8 cellular contexts compared by ENCODE assay signal in genomic region chr6:108559884-108560462, GRCh38. TPM values are rescaled to one million over a fixed set of nuclear protein-coding genes. Genes with fewer than 3 reads are reported as not detected.
DNase-seq lines count a peak whose midpoint lies in the region; ATAC-seq and TF ChIP-seq lines count a peak whose summit lies in the region.

No MANE protein-coding gene starts in this region.

- ATAC-seq in GM18502 (IDR thresholded peaks at IDR 0.05; ENCODE audit: poor library complexity, unreplicated experiment) = peak; percentile 6

- no peaks in the 10 kb centered on the region for H3K27me3 ChIP-seq in SJSA1 (replicated peaks)

- H3K9me3 ChIP-seq in SJSA1 (replicated peaks) = no peaks in the 10 kb centered on the region

- H3K4me3 ChIP-seq in AG10803 (ENCODE audit: low read length) (peak overlapping the region; percentile 81), SJSA1 (peak overlapping the region; percentile 93), coronary artery (peak overlapping the region; percentile 92)

- peaks cover 42% of the 10 kb centered on the region for H3K4me1 ChIP-seq in SJSA1 (replicated peaks)

- peaks cover 19% of the 10 kb centered on the region for H3K36me3 ChIP-seq in SJSA1

- H3K4me3 Mint-ChIP-seq in stimulated activated naive CD8-positive, alpha-beta T cell treated with anti-CD3 and anti-CD28 coated beads, Interleukin-15, Interleukin-2, amounts not matched to agents 100 ng/mL and 50 ng/mL, for 24 hours = peak overlapping the region; percentile 94

- H3K27me3 Mint-ChIP-seq in stimulated activated naive CD8-positive, alpha-beta T cell treated with anti-CD3 and anti-CD28 coated beads, Interleukin-15, Interleukin-2, amounts not matched to agents 100 ng/mL and 50 ng/mL, for 24 hours = peaks cover 17% of the 10 kb centered on the region

- peak overlapping the region; percentile 74 for H3K27ac Mint-ChIP-seq in stimulated activated naive CD8-positive, alpha-beta T cell treated with anti-CD3 and anti-CD28 coated beads, Interleukin-15, Interleukin-2, amounts not matched to agents 100 ng/mL and 50 ng/mL, for 24 hours

- peaks cover 44% of the 10 kb centered on the region for H3K4me1 Mint-ChIP-seq in stimulated activated naive CD8-positive, alpha-beta T cell treated with anti-CD3 and anti-CD28 coated beads, Interleukin-15, Interleukin-2, amounts not matched to agents 100 ng/mL and 50 ng/mL, for 24 hours (ENCODE audit: low read depth)

- peak overlapping the region; percentile 79 for H3K27ac ChIP-seq in SJSA1
- peak overlapping the region; percentile 91 to 98 for H3K27ac ChIP-seq in coronary artery

- H3K36me3 Mint-ChIP-seq in stimulated activated naive CD8-positive, alpha-beta T cell treated with anti-CD3 and anti-CD28 coated beads, Interleukin-15, Interleukin-2, amounts not matched to agents 100 ng/mL and 50 ng/mL, for 24 hours (ENCODE audit: low read depth) = peaks cover 7% of the 10 kb centered on the region

- DNase-seq in AG10803 (ENCODE audit: low read depth) (peak; percentile 81), LHCN-M2 (ENCODE audit: low read depth) (peak; percentile 77), SJSA1 (ENCODE audit: low read depth in 1 of 2, low spot score in 2 of 2) (peak; percentile 77 to 90), coronary artery (ENCODE audit: low spot score) (peak; percentile 88), left kidney (ENCODE audit: low read depth, low spot score) (peak; percentile 98), T-helper 9 cell (no peak)

- TF ChIP-seq CTCF in AG10803 (conservative IDR thresholded peaks at IDR 0.05; ENCODE audit: low read length) (no peak), coronary artery (IDR thresholded peaks at IDR 0.05) (no peak)

- H3K9me3 Mint-ChIP-seq in stimulated activated naive CD8-positive, alpha-beta T cell treated with anti-CD3 and anti-CD28 coated beads, Interleukin-15, Interleukin-2, amounts not matched to agents 100 ng/mL and 50 ng/mL, for 24 hours = no peaks in the 10 kb centered on the region

RNA-seq across cellular contexts. Expression of gene FOXO3, which starts 0.7 kb away (rescaled TPM):
- total RNA-seq in LHCN-M2 (2014; rRNA removed) = 41.0 and 58.8 TPM in 2 replicates
- polyA plus RNA-seq in LHCN-M2 (2012) = 13.6 TPM
- total RNA-seq in SJSA1 (2014; rRNA removed; shearing (Covaris generic)) = 15.3 and 20.4 TPM in 2 replicates
